In genomic region chr11:125397421-125397820, GRCh38 we compare ENCODE assay signal across 14 cellular contexts.
DNase-seq lines count a peak whose midpoint lies in the region; ATAC-seq and TF ChIP-seq lines count a peak whose summit lies in the region.
"Had no signal": no experiment of that assay in that cellular context is flagged by ENCODE, and none has a peak within 500 bp of the region (broad histone marks: within the 10 kb centered on the region; RNA-seq: fewer than 3 reads in every experiment).

No MANE protein-coding gene starts in this region.

- H3K4me3 ChIP-seq in SJCRH30 (no peak overlapping the region), upper lobe of right lung (no peak overlapping the region)
- H3K4me3 ChIP-seq: A549 had no signal

- H3K27me3 ChIP-seq in SJCRH30 (no peaks in the 10 kb centered on the region), upper lobe of right lung (no peaks in the 10 kb centered on the region)

- H3K27ac ChIP-seq in SJCRH30 (peak overlapping the region; percentile 35), upper lobe of right lung (peak overlapping the region; percentile 14)
- H3K27ac ChIP-seq: A549 had no signal

- peaks cover 4% of the 10 kb centered on the region; the same call in 1 of the 2 replicates for H3K36me3 ChIP-seq in SJCRH30
- H3K36me3 ChIP-seq in upper lobe of right lung, result no peaks in the 10 kb centered on the region

- peaks cover 33% of the 10 kb centered on the region for H3K4me1 ChIP-seq in SJCRH30
- H3K4me1 ChIP-seq in upper lobe of right lung, result no peaks in the 10 kb centered on the region
- H3K4me1 ChIP-seq: A549 had no signal

- H3K9me3 ChIP-seq in SJCRH30 (replicated peaks) (no peaks in the 10 kb centered on the region), upper lobe of right lung (no peaks in the 10 kb centered on the region)
- H3K9me3 ChIP-seq: A549 had no signal

- DNase-seq in LHCN-M2 (ENCODE audit: low read depth) (peak; percentile 78), SJCRH30 (peak; percentile 64 to 81), myocyte (ENCODE audit: low read depth) (peak; percentile 89), upper lobe of right lung (no peak), NCI-H1092 treated with DMSO at 0.1 percent for 48 hours (lab: John Stamatoyannopoulos, UW) (no peak)
- DNase-seq: CD8-positive, alpha-beta T cell; COR-L47; DMS153; DMS79 treated with DMSO at 0.1 percent for 48 hours; EL; HCEC 1CT; HFFc6 had no signal

- no peak for ATAC-seq in upper lobe of right lung
- ATAC-seq in GM18498 (IDR thresholded peaks at IDR 0.05; ENCODE audit: unreplicated experiment), result no peak
- ATAC-seq: A549; CD8-positive, alpha-beta T cell had no signal

- no peak for TF ChIP-seq CTCF in upper lobe of right lung (IDR thresholded peaks at IDR 0.05)

- intact Hi-C loops in upper lobe of right lung (cut with DNase I), result no loop called here

Comparison
In these comparisons a context has a peak if more than half of its experiments do, and no peak if none do; other contexts are left out.
1. DNase-seq: peak in LHCN-M2 (single experiment), SJCRH30 (2 of 2) and myocyte (single experiment); none in upper lobe of right lung (single experiment) and NCI-H1092 treated with DMSO at 0.1 percent for 48 hours (single experiment).